19 cellular contexts compared by ENCODE assay signal in genomic region chr2:169513926-169514325, GRCh38. TPM values are rescaled to one million over a fixed set of nuclear protein-coding genes. Genes with fewer than 3 reads are reported as not detected.
DNase-seq lines count a peak whose midpoint lies in the region; ATAC-seq and TF ChIP-seq lines count a peak whose summit lies in the region.
"Had no signal": no experiment of that assay in that cellular context is flagged by ENCODE, and none has a peak within 500 bp of the region (broad histone marks: within the 10 kb centered on the region; RNA-seq: fewer than 3 reads in every experiment).

No MANE protein-coding gene starts in this region.

- H3K27ac ChIP-seq in right atrium auricular region (peak overlapping the region in 1 of 2 donors; percentile 80), skeletal muscle tissue (ENCODE audit: low read depth, low read length) (peak overlapping the region; percentile 93)
- H3K27ac ChIP-seq: A549, SJSA1 had no signal

- H3K4me3 ChIP-seq in right atrium auricular region (no peak overlapping the region), fibroblast of villous mesenchyme (ENCODE audit: low read depth, low read length) (no peak overlapping the region), skeletal muscle tissue (ENCODE audit: low read length in 3 of 3) (peak overlapping the region; percentile 77 to 81 (median 80))
- H3K4me3 ChIP-seq: A549, SJSA1 had no signal

- peak; percentile 70 for ATAC-seq in Right ventricle myocardium superior (ENCODE audit: poor library complexity)
- ATAC-seq: A549 had no signal

- peak overlapping the region; percentile 85 to 90 (median 85) for H3K9ac ChIP-seq in skeletal muscle tissue (ENCODE audit: low read depth in 1 of 3, low read length in 3 of 3)

- intact Hi-C loops in Right ventricle myocardium superior (cut with DNase I): no loop called here

- H3K4me1 ChIP-seq in right atrium auricular region (peaks cover 0 to 7% of the 10 kb centered on the region in 2 donors), skeletal muscle tissue (ENCODE audit: control insufficient read depth in 3 of 3, insufficient read depth in 3 of 3, low read length in 3 of 3) (peaks cover 4 to 9% (median 6%) of the 10 kb centered on the region in 3 donors)
- H3K4me1 ChIP-seq: Caco-2, SJSA1 had no signal

- DNase-seq in Right ventricle myocardium superior (no peak), right atrium auricular region (ENCODE audit: low spot score) (no peak), fibroblast of villous mesenchyme (ENCODE audit: low read depth) (peak; percentile 24), myocyte (ENCODE audit: low read depth) (peak; percentile 94), GM20000 (ENCODE audit: low spot score) (no peak), HUDEP-2 (lab: John Stamatoyannopoulos, UW; ENCODE audit: unreplicated experiment in 76 of 76) (no peak), SHP77 (lab: John Stamatoyannopoulos, UW) (no peak)
- DNase-seq: Caco-2, H7, KBM-7, NCI-H1092, NCI-H187, NCI-H446 treated with DMSO at 0.1 percent for 48 hours, NCI-H82 had no signal

- H3K27me3 ChIP-seq in right atrium auricular region (no peaks in the 10 kb centered on the region), skeletal muscle tissue (ENCODE audit: control insufficient read depth in 3 of 3, insufficient read depth in 3 of 3, low read length in 3 of 3) (no peaks in the 10 kb centered on the region)
- H3K27me3 ChIP-seq: SJSA1 had no signal

- TF ChIP-seq CTCF in right atrium auricular region (IDR thresholded peaks at IDR 0.05) (no peak), fibroblast of villous mesenchyme (IDR thresholded peaks at IDR 0.05; ENCODE audit: insufficient read depth, low read depth, low read length) (no peak), GM20000 (IDR thresholded peaks at IDR 0.05; ENCODE audit: extremely low read depth, missing control alignments) (no peak)

- H3K36me3 ChIP-seq in right atrium auricular region (no peaks in the 10 kb centered on the region), skeletal muscle tissue (ENCODE audit: control insufficient read depth in 3 of 3, insufficient read depth in 3 of 3, low read length in 3 of 3) (peaks cover 8 to 24% (median 24%) of the 10 kb centered on the region in 3 donors)
- H3K36me3 ChIP-seq: SJSA1 had no signal

- H3K9me3 ChIP-seq in right atrium auricular region: no peaks in the 10 kb centered on the region
- H3K9me3 ChIP-seq in skeletal muscle tissue (ENCODE audit: control insufficient read depth in 3 of 3, low read length in 3 of 3): no peaks in the 10 kb centered on the region
- H3K9me3 ChIP-seq: A549, Caco-2, SJSA1 had no signal

RNA-seq across cellular contexts. Expression of gene KLHL41, which starts 4.4 kb away (rescaled TPM):
- 139 TPM for total RNA-seq in Right ventricle myocardium superior
- 100 to 1,000 TPM in 1 of 2 donors, 10 to 100 TPM in 1; 44.0 to 122 TPM for total RNA-seq in right atrium auricular region
- 0.32 and 0.43 TPM in 2 replicates for total RNA-seq in fibroblast of villous mesenchyme
- 1,702 and 1,869 TPM in 2 replicates for total RNA-seq in myocyte
- 209 TPM for polyA plus RNA-seq in myocyte (2012)
- 2,637 TPM for total RNA-seq in skeletal muscle tissue
- total RNA-seq: Caco-2, H7, M059J had no signal
- polyA plus RNA-seq: CD14-positive monocyte had no signal

RNA-seq across cellular contexts. Expression of gene BBS5, which starts 34.6 kb away (rescaled TPM):
- total RNA-seq in Right ventricle myocardium superior (7.4 TPM), right atrium auricular region (1 to 10 TPM; 4.2 to 7.0 TPM), fibroblast of villous mesenchyme (5.6 and 6.1 TPM in 2 replicates), myocyte (4.4 and 5.8 TPM in 2 replicates), skeletal muscle tissue (8.4 TPM)
- 4.1 TPM for polyA plus RNA-seq in myocyte (2012)

RNA-seq across cellular contexts. Expression of gene FASTKD1, which starts 59.7 kb away (rescaled TPM):
- total RNA-seq in Right ventricle myocardium superior (111 TPM), right atrium auricular region (10 to 100 TPM; 22.6 to 26.7 TPM), fibroblast of villous mesenchyme (13.5 and 25.9 TPM in 2 replicates), myocyte (24.8 and 31.1 TPM in 2 replicates), skeletal muscle tissue (40.7 TPM)
- 15.1 TPM for polyA plus RNA-seq in myocyte (2012)

Comparison
In these comparisons a context has a peak if more than half of its experiments do, and no peak if none do; other contexts are left out.
1. DNase-seq: peak in fibroblast of villous mesenchyme (single experiment) and myocyte (single experiment); none in Right ventricle myocardium superior (single experiment), right atrium auricular region (single experiment), GM20000 (single experiment), HUDEP-2 (0 of 76) and SHP77 (0 of 2).
2. H3K4me3 ChIP-seq: peak in skeletal muscle tissue (3 of 3); none in right atrium auricular region (0 of 2) and fibroblast of villous mesenchyme (single experiment).
3. RNA of gene KLHL41, which starts 4.4 kb away (total RNA-seq): 2,637 TPM in skeletal muscle tissue (single experiment), 1,702 to 1,869 TPM in myocyte, 139 TPM in Right ventricle myocardium superior (single experiment) and 44.0 to 122 TPM in right atrium auricular region; 0.32 to 0.43 TPM in fibroblast of villous mesenchyme; every median in the first group is over 10 times any median in the second.